ENCODE assay signal across 8 cellular contexts in the genomic region with DNA sequence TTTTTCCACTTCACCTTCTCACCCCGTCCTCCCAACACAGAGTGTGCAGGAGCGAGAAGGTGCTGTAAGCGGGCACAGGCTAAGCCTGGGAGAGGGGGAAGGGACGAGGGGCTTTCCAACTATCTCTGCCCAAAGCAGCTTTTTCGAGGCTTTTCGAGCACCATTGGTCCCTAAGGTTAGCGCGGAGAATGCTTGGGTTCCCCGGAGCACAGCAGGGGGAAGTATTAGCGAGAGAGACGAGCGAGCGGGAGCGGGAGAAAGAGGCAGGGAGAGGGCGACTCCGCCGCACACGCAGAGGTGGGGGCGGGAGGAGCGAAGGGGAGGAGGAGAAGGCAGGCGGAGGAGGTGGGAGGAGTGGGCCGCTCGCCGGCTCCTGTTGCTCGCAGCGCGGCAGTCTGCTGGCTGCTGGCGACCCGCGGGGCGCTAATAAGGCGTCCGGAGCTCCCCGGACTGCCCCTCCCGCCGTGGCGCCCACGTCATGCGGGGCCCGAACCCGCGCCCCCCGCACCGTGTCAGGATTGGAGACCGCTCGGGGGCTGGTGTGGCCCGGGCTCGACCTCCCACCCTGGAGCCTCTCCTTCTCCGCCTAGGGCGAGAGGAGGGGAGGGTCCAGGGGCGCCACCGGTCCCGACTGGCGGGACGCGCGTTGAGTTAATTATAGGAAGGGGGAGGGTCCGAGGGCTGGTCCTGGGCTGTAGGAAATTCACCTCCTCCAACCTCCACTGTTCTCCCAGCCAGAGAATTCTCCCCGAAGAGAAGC. TPM values are rescaled to one million over a fixed set of nuclear protein-coding genes. Genes with fewer than 3 reads are reported as not detected.
DNase-seq lines count a peak whose midpoint lies in the region; ATAC-seq lines count a peak whose summit lies in the region.

ADAMTS3 (minus strand) TSS at position 263 of the 760 bp plus-strand sequence. CDS start 459 bp downstream, outside the sequence.

- H3K36me3 Mint-ChIP-seq in activated CD8-positive, alpha-beta memory T cell treated with anti-CD3 and anti-CD28 coated beads, Interleukin-2, amount 10 ng/mL, durations not matched to agents 7 days and 5 days = no peaks in the 10 kb centered on the region
- no peaks in the 10 kb centered on the region for H3K36me3 Mint-ChIP-seq in activated CD8-positive, alpha-beta T cell treated with anti-CD3 and anti-CD28 coated beads, Interleukin-2, amount 10 ng/mL, durations not matched to agents 7 days and 5 days (ENCODE audit: low read depth)
- no peaks in the 10 kb centered on the region for H3K36me3 Mint-ChIP-seq in naive thymus-derived CD8-positive, alpha-beta T cell

- peak within 1 kb of the TSS; percentile 28 for H3K4me3 Mint-ChIP-seq in activated CD8-positive, alpha-beta memory T cell treated with anti-CD3 and anti-CD28 coated beads, Interleukin-2, amount 10 ng/mL, durations not matched to agents 7 days and 5 days
- H3K4me3 Mint-ChIP-seq in activated CD8-positive, alpha-beta T cell treated with anti-CD3 and anti-CD28 coated beads, Interleukin-2, amount 10 ng/mL, durations not matched to agents 7 days and 5 days = peak within 1 kb of the TSS; percentile 25
- peak within 1 kb of the TSS; percentile 59 to 83 (median 77) for H3K4me3 Mint-ChIP-seq in naive thymus-derived CD8-positive, alpha-beta T cell

- ATAC-seq in activated CD8-positive, alpha-beta memory T cell treated with anti-CD3 and anti-CD28 coated beads, Interleukin-2, amount 10 ng/mL, durations not matched to agents 7 days and 5 days = no peak
- peak; percentile 53 for ATAC-seq in activated CD8-positive, alpha-beta T cell treated with anti-CD3 and anti-CD28 coated beads, Interleukin-2, amount 10 ng/mL, durations not matched to agents 7 days and 5 days
- peak in 1 of 2 donors; percentile 33 for ATAC-seq in naive thymus-derived CD8-positive, alpha-beta T cell
- no peak for ATAC-seq in HG03025 (IDR thresholded peaks at IDR 0.05; ENCODE audit: low FRiP score, unreplicated experiment)
- no peak for ATAC-seq in GM18520 (IDR thresholded peaks at IDR 0.05; ENCODE audit: unreplicated experiment)

- peaks cover 9% of the 10 kb centered on the region for H3K4me1 Mint-ChIP-seq in activated CD8-positive, alpha-beta memory T cell treated with anti-CD3 and anti-CD28 coated beads, Interleukin-2, amount 10 ng/mL, durations not matched to agents 7 days and 5 days
- peaks cover 10% of the 10 kb centered on the region for H3K4me1 Mint-ChIP-seq in activated CD8-positive, alpha-beta T cell treated with anti-CD3 and anti-CD28 coated beads, Interleukin-2, amount 10 ng/mL, durations not matched to agents 7 days and 5 days (ENCODE audit: low read depth)
- peaks cover 12 to 33% (median 26%) of the 10 kb centered on the region in 4 donors for H3K4me1 Mint-ChIP-seq in naive thymus-derived CD8-positive, alpha-beta T cell

- H3K27me3 Mint-ChIP-seq in activated CD8-positive, alpha-beta memory T cell treated with anti-CD3 and anti-CD28 coated beads, Interleukin-2, amount 10 ng/mL, durations not matched to agents 7 days and 5 days = peaks cover 50% of the 10 kb centered on the region
- peaks cover 42% of the 10 kb centered on the region for H3K27me3 Mint-ChIP-seq in activated CD8-positive, alpha-beta T cell treated with anti-CD3 and anti-CD28 coated beads, Interleukin-2, amount 10 ng/mL, durations not matched to agents 7 days and 5 days (ENCODE audit: low read depth)
- peaks cover 30 to 75% (median 53%) of the 10 kb centered on the region in 5 donors for H3K27me3 Mint-ChIP-seq in naive thymus-derived CD8-positive, alpha-beta T cell

- no peak for DNase-seq in activated CD8-positive, alpha-beta memory T cell treated with anti-CD3 and anti-CD28 coated beads, Interleukin-2, amount 10 ng/mL, durations not matched to agents 7 days and 5 days
- DNase-seq in activated CD8-positive, alpha-beta memory T cell treated with anti-CD3 and anti-CD28 coated beads, Interleukin-2, amount 50 U/mL, for 4 hours = no peak
- DNase-seq in NCI-H1092 (lab: John Stamatoyannopoulos, UW) (peak; percentile 7), fibroblast of the conjunctiva (ENCODE audit: low read depth) (peak; percentile 27)
- no peak for DNase-seq in activated CD8-positive, alpha-beta T cell treated with anti-CD3 and anti-CD28 coated beads, Interleukin-2, amount 10 ng/mL, durations not matched to agents 7 days and 5 days
- peak in 1 of 10 donors; percentile 5 for DNase-seq in naive thymus-derived CD8-positive, alpha-beta T cell

- H3K27ac Mint-ChIP-seq in activated CD8-positive, alpha-beta memory T cell treated with anti-CD3 and anti-CD28 coated beads, Interleukin-2, amount 10 ng/mL, durations not matched to agents 7 days and 5 days = no peak within 1 kb of the TSS
- no peak within 1 kb of the TSS for H3K27ac Mint-ChIP-seq in activated CD8-positive, alpha-beta T cell treated with anti-CD3 and anti-CD28 coated beads, Interleukin-2, amount 10 ng/mL, durations not matched to agents 7 days and 5 days
- H3K27ac Mint-ChIP-seq in naive thymus-derived CD8-positive, alpha-beta T cell = no peak within 1 kb of the TSS

- POLR2A ChIA-PET in activated CD8-positive, alpha-beta T cell treated with anti-CD3 and anti-CD28 coated beads, Interleukin-2, amount 10 ng/mL, durations not matched to agents 7 days and 5 days (lab: Charles Lee) = no interaction called here
- POLR2A ChIA-PET in naive thymus-derived CD8-positive, alpha-beta T cell (lab: Charles Lee) = no interaction called here

- CTCF ChIA-PET in activated CD8-positive, alpha-beta memory T cell treated with anti-CD3 and anti-CD28 coated beads, Interleukin-2, amount 10 ng/mL, durations not matched to agents 7 days and 5 days (lab: Charles Lee) = no interaction called here
- CTCF ChIA-PET in activated CD8-positive, alpha-beta T cell treated with anti-CD3 and anti-CD28 coated beads, Interleukin-2, amount 10 ng/mL, durations not matched to agents 7 days and 5 days (lab: Charles Lee) = no interaction called here

- no peaks in the 10 kb centered on the region for H3K9me3 Mint-ChIP-seq in activated CD8-positive, alpha-beta memory T cell treated with anti-CD3 and anti-CD28 coated beads, Interleukin-2, amount 10 ng/mL, durations not matched to agents 7 days and 5 days (ENCODE audit: low read depth)
- H3K9me3 Mint-ChIP-seq in activated CD8-positive, alpha-beta T cell treated with anti-CD3 and anti-CD28 coated beads, Interleukin-2, amount 10 ng/mL, durations not matched to agents 7 days and 5 days (ENCODE audit: insufficient read depth) = no peaks in the 10 kb centered on the region
- H3K9me3 Mint-ChIP-seq in naive thymus-derived CD8-positive, alpha-beta T cell = peaks cover 0 to 4% (median 0%) of the 10 kb centered on the region in 9 donors

RNA-seq across cellular contexts. Expression of gene ADAMTS3, which starts in this region (rescaled TPM):
- not detected for total RNA-seq in activated CD8-positive, alpha-beta memory T cell treated with anti-CD3 and anti-CD28 coated beads, Interleukin-2, amount 10 ng/mL, durations not matched to agents 7 days and 5 days
- total RNA-seq in activated CD8-positive, alpha-beta T cell treated with anti-CD3 and anti-CD28 coated beads, Interleukin-2, amount 10 ng/mL, durations not matched to agents 7 days and 5 days = not detected
- not detected for total RNA-seq in naive thymus-derived CD8-positive, alpha-beta T cell
- not detected for polyA plus RNA-seq in naive thymus-derived CD8-positive, alpha-beta T cell

Comparison
In these comparisons a context has a peak if more than half of its experiments do, and no peak if none do; other contexts are left out.
1. Peak in ATAC-seq in activated CD8-positive, alpha-beta T cell treated with anti-CD3 and anti-CD28 coated beads, Interleukin-2, amount 10 ng/mL, durations not matched to agents 7 days and 5 days; RNA of the gene not detected or under 1 TPM.
2. DNase-seq: peak in NCI-H1092 (single experiment) and fibroblast of the conjunctiva (single experiment); none in activated CD8-positive, alpha-beta memory T cell treated with anti-CD3 and anti-CD28 coated beads, Interleukin-2, amount 10 ng/mL, durations not matched to agents 7 days and 5 days (single experiment), activated CD8-positive, alpha-beta memory T cell treated with anti-CD3 and anti-CD28 coated beads, Interleukin-2, amount 50 U/mL, for 4 hours (single experiment) and activated CD8-positive, alpha-beta T cell treated with anti-CD3 and anti-CD28 coated beads, Interleukin-2, amount 10 ng/mL, durations not matched to agents 7 days and 5 days (single experiment).
3. H3K4me3 Mint-ChIP-seq: peak in every context shown above with its lines; median percentile 77 in naive thymus-derived CD8-positive, alpha-beta T cell; 28 in activated CD8-positive, alpha-beta memory T cell treated with anti-CD3 and anti-CD28 coated beads, Interleukin-2, amount 10 ng/mL, durations not matched to agents 7 days and 5 days; 25 in activated CD8-positive, alpha-beta T cell treated with anti-CD3 and anti-CD28 coated beads, Interleukin-2, amount 10 ng/mL, durations not matched to agents 7 days and 5 days.